Comparison of ENCODE assay signal across 7 cellular contexts in the genomic region with DNA sequence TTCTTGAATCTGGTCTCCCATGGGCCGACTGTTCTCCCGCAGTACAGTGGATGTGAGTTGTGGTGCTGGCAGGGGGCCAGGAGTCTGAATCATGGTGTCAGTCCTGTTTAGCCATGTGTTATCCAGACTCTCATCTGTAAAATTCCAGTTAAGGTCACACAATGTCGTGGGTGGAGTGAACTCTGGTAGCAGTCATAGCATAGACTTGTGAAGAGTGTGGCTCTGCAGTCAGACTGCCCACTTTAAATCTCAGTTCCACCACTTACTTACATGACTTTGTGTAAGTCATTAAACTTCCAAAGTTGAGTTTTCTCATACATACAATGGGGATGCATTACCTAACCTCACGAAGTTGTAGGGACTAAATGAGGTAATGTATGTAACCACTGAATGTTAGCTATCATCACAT.
DNase-seq lines count a peak whose midpoint lies in the region; ATAC-seq and TF ChIP-seq lines count a peak whose summit lies in the region.

No MANE protein-coding gene starts in this region.

- no peak for TF ChIP-seq POLR2A in Peyer's patch (IDR thresholded peaks at IDR 0.05)

- no peaks in the 10 kb centered on the region for H3K27me3 ChIP-seq in Peyer's patch

- no peak overlapping the region for H3K4me3 ChIP-seq in Peyer's patch
- H3K4me3 ChIP-seq in fibroblast of the aortic adventitia (ENCODE audit: low read depth, low read length), result no peak overlapping the region

- DNase-seq in H4 (ENCODE audit: low spot score), result peak; percentile 85
- DNase-seq in Peyer's patch, result peak; percentile 37 to 84 (median 84)
- DNase-seq in fibroblast of the aortic adventitia (ENCODE audit: low read depth), result peak; percentile 92
- peak in 8 of 10 donors; percentile 25 to 90 (median 34) for DNase-seq in posterior cingulate gyrus
- DNase-seq in activated CD4-positive, CD25-positive, alpha-beta regulatory T cell (lab: John Stamatoyannopoulos, UW), result no peak

- H3K9me3 ChIP-seq in Peyer's patch, result no peaks in the 10 kb centered on the region

- TF ChIP-seq CTCF in Peyer's patch (IDR thresholded peaks at IDR 0.05), result no peak
- no peak for TF ChIP-seq CTCF in fibroblast of the aortic adventitia (IDR thresholded peaks at IDR 0.05; ENCODE audit: insufficient read depth, low read length)

- peak overlapping the region in 2 of 4 donors; percentile 27 to 28 for H3K27ac ChIP-seq in Peyer's patch

- H3K4me1 ChIP-seq in Peyer's patch, result peaks cover 0 to 16% (median 0%) of the 10 kb centered on the region in 4 donors

- H3K36me3 ChIP-seq in Peyer's patch, result peaks cover 0 to 43% (median 0%) of the 10 kb centered on the region in 3 donors

- ATAC-seq in HG03457 (IDR thresholded peaks at IDR 0.05; ENCODE audit: unreplicated experiment) (no peak), GM19324 (IDR thresholded peaks at IDR 0.05; ENCODE audit: low FRiP score, unreplicated experiment) (no peak)

- intact Hi-C loops in posterior cingulate gyrus (cut with DNase I), result no loop called here

Comparison
In these comparisons a context has a peak if more than half of its experiments do, and no peak if none do; other contexts are left out.
1. DNase-seq: peak in H4 (single experiment), Peyer's patch (3 of 3), fibroblast of the aortic adventitia (single experiment) and posterior cingulate gyrus (8 of 10); none in activated CD4-positive, CD25-positive, alpha-beta regulatory T cell (0 of 4).